Comparison of ENCODE assay signal across 12 cellular contexts in genomic region chr5:78641060-78641474, GRCh38. TPM values are rescaled to one million over a fixed set of nuclear protein-coding genes. Genes with fewer than 3 reads are reported as not detected.
DNase-seq lines count a peak whose midpoint lies in the region; ATAC-seq and TF ChIP-seq lines count a peak whose summit lies in the region.
"Had no signal": no experiment of that assay in that cellular context is flagged by ENCODE, and none has a peak within 500 bp of the region (broad histone marks: within the 10 kb centered on the region; RNA-seq: fewer than 3 reads in every experiment).

No MANE protein-coding gene starts in this region.

- H4K20me1 ChIP-seq in OCI-LY7 (ENCODE audit: insufficient read depth, low read length), result no peaks in the 10 kb centered on the region

- H3K4me1 ChIP-seq in Caco-2 (peaks cover 38% of the 10 kb centered on the region), OCI-LY7 (ENCODE audit: insufficient read depth, low read length, poor library complexity, severe bottlenecking) (peaks cover 16% of the 10 kb centered on the region)

- peaks cover 28% of the 10 kb centered on the region for H3K36me3 Mint-ChIP-seq in Caco-2 (ENCODE audit: insufficient read depth, unreplicated experiment)
- peaks cover 3% of the 10 kb centered on the region in 2 donors for H3K36me3 Mint-ChIP-seq in CD14-positive monocyte

- H3K9me3 Mint-ChIP-seq in Caco-2 (ENCODE audit: unreplicated experiment) (no peaks in the 10 kb centered on the region), CD14-positive monocyte (no peaks in the 10 kb centered on the region)
- H3K9me3 Mint-ChIP-seq: activated CD4-positive, alpha-beta T cell treated with anti-CD3 and anti-CD28 coated beads, Interleukin-2, amount 10 ng/mL, durations not matched to agents 24 days and 14 days had no signal

- BruUV-seq in Caco-2 (replicated peaks; lab: Mats Ljungman, UMichigan) (no TSS peak), OCI-LY7 (replicated peaks; lab: Mats Ljungman, UMichigan) (no TSS peak)

- no peaks in the 10 kb centered on the region for H3K9me2 ChIP-seq in OCI-LY7 (ENCODE audit: insufficient read depth, low read length)

- H3K4me1 Mint-ChIP-seq in Caco-2 (ENCODE audit: low read depth, unreplicated experiment) (peaks cover 44% of the 10 kb centered on the region), CD14-positive monocyte (no peaks in the 10 kb centered on the region)
- H3K4me1 Mint-ChIP-seq: activated CD4-positive, alpha-beta T cell treated with anti-CD3 and anti-CD28 coated beads, Interleukin-2, amount 10 ng/mL, durations not matched to agents 24 days and 14 days had no signal

- TF ChIP-seq CTCF in Caco-2 (IDR thresholded peaks at IDR 0.05; ENCODE audit: insufficient read depth in 1 of 2, low read depth in 1 of 2, low read length in 1 of 2, severe bottlenecking in 1 of 2, unreplicated experiment in 1 of 2) (no peak), OCI-LY7 (conservative IDR thresholded peaks at IDR 0.05; ENCODE audit: low read length) (no peak), CD14-positive monocyte (IDR thresholded peaks at IDR 0.05) (no peak)

- DNase-seq in Caco-2, result no peak
- DNase-seq in OCI-LY7 (ENCODE audit: low spot score), result no peak
- DNase-seq in left colon, result no peak
- DNase-seq in NCI-H146 (lab: John Stamatoyannopoulos, UW), result no peak
- no peak for DNase-seq in CD14-positive monocyte (ENCODE audit: low spot score)
- no peak for DNase-seq in MV-4-11 (lab: John Stamatoyannopoulos, UW)
- DNase-seq in stimulated activated CD4-positive, alpha-beta T cell treated with anti-CD3 and anti-CD28 coated beads, Interleukin-4, amount 100 ng/mL, for 1 hour, result no peak
- DNase-seq: activated CD4-positive, alpha-beta T cell treated with anti-CD3 and anti-CD28 coated beads, Interleukin-2, amount 10 ng/mL, durations not matched to agents 24 days and 14 days; activated naive CD4-positive, alpha-beta T cell; heart right ventricle; NCI-H524 treated with DMSO at 0.1 percent for 48 hours had no signal

- H3K4me3 ChIP-seq in Caco-2 (ENCODE audit: low read depth, low read length), result no peak overlapping the region
- H3K4me3 ChIP-seq in OCI-LY7 (ENCODE audit: low read depth, low read length, poor library complexity, severe bottlenecking), result no peak overlapping the region
- H3K4me3 ChIP-seq: heart right ventricle had no signal

- H3K4me3 Mint-ChIP-seq in Caco-2 (ENCODE audit: unreplicated experiment) (no peak overlapping the region), CD14-positive monocyte (no peak overlapping the region)
- H3K4me3 Mint-ChIP-seq: activated CD4-positive, alpha-beta T cell treated with anti-CD3 and anti-CD28 coated beads, Interleukin-2, amount 10 ng/mL, durations not matched to agents 24 days and 14 days had no signal

- intact Hi-C loops in Caco-2 (cut with micrococcal nuclease; ENCODE audit: unreplicated experiment) (loop anchor here (10.0 kb wide), 3 partner anchors 154 to 316 kb away; no protein-coding TSS in a partner anchor), OCI-LY7 (cut with micrococcal nuclease; ENCODE audit: unreplicated experiment) (loop anchor here (10.0 kb wide), 1 partner anchor 344 kb away; the partner anchor contains the start of gene ARSB), left colon (cut with DNase I, micrococcal nuclease) (no loop called here), CD14-positive monocyte (cut with micrococcal nuclease) (loop anchor here (10.0 kb wide), 2 partner anchors 146 to 276 kb away; partner anchors contain the start of gene SCAMP1 (in 1 of the 2))

- H3K27ac Mint-ChIP-seq in Caco-2 (ENCODE audit: unreplicated experiment) (peak overlapping the region; percentile 43), CD14-positive monocyte (peak overlapping the region in 1 of 7 donors; percentile 20)
- H3K27ac Mint-ChIP-seq: activated CD4-positive, alpha-beta T cell treated with anti-CD3 and anti-CD28 coated beads, Interleukin-2, amount 10 ng/mL, durations not matched to agents 24 days and 14 days had no signal

- H3K27ac ChIP-seq in OCI-LY7 (ENCODE audit: low read depth, low read length, poor library complexity, severe bottlenecking), result no peak overlapping the region

- H3K79me2 ChIP-seq in OCI-LY7 (ENCODE audit: insufficient read depth, low read depth, low read length), result peaks cover 6% of the 10 kb centered on the region; the same call in 1 of the 2 replicates

- CTCF ChIA-PET in Caco-2 (lab: Charles Lee), result no interaction called here
- CTCF ChIA-PET in OCI-LY7 (lab: Charles Lee; ENCODE audit: unreplicated experiment), result no interaction called here

- POLR2A ChIA-PET in Caco-2 (lab: Charles Lee), result no interaction called here
- POLR2A ChIA-PET in OCI-LY7 (lab: Charles Lee), result interaction anchor here (0.6 kb wide), 1 partner anchor 185 kb away, joined by 3 read pairs; no protein-coding TSS in a partner anchor

- H3K27me3 Mint-ChIP-seq in Caco-2 (ENCODE audit: insufficient read depth, unreplicated experiment), result no peaks in the 10 kb centered on the region
- H3K27me3 Mint-ChIP-seq in CD14-positive monocyte (ENCODE audit: low read depth in 3 of 3), result peaks cover 7 to 14% (median 11%) of the 10 kb centered on the region in 3 donors

- peak overlapping the region; percentile 18; the same call in 1 of the 2 replicates for H3K4me2 ChIP-seq in OCI-LY7 (ENCODE audit: low read length)

- no peaks in the 10 kb centered on the region for H3K27me3 ChIP-seq in Caco-2 (replicated peaks; ENCODE audit: control insufficient read depth, insufficient read depth, low read length)

- ATAC-seq in GM21619 (IDR thresholded peaks at IDR 0.05; ENCODE audit: unreplicated experiment), result peak; percentile 16
- peak; percentile 57 for ATAC-seq in left colon
- ATAC-seq: heart right ventricle had no signal

- H2AFZ ChIP-seq in OCI-LY7 (ENCODE audit: low read length), result no peak overlapping the region

- H3K9me3 ChIP-seq in Caco-2 (no peaks in the 10 kb centered on the region), OCI-LY7 (ENCODE audit: low read length) (no peaks in the 10 kb centered on the region)
- H3K9me3 ChIP-seq: heart right ventricle had no signal

- H3K36me3 ChIP-seq in Caco-2 (ENCODE audit: control insufficient read depth, insufficient read depth, low read length) (no peaks in the 10 kb centered on the region; the same call in 1 of the 2 replicates), OCI-LY7 (ENCODE audit: insufficient read depth, low read length) (peaks cover 31% of the 10 kb centered on the region)

RNA-seq across cellular contexts. Expression of gene LHFPL2, which starts 7.5 kb away (rescaled TPM):
- total RNA-seq in Caco-2 (2022) (44.0 and 49.7 TPM in 2 replicates), OCI-LY7 (2022) (23.5 and 24.0 TPM in 2 replicates), left colon (10 to 100 TPM; 46.5 to 59.1 TPM)
- total RNA-seq in OCI-LY7 (2014; rRNA removed; shearing (Covaris generic)), result 8.4 and 12.2 TPM in 2 replicates
- 10 to 100 TPM in 1 of 2 donors, 1 to 10 TPM in 1; 7.3 to 11.6 TPM for polyA plus RNA-seq in CD14-positive monocyte

Comparison
In these comparisons a context has a peak if more than half of its experiments do, and no peak if none do; other contexts are left out.
1. intact Hi-C loops: an anchor here in Caco-2 (10.0 kb wide), OCI-LY7 (10.0 kb wide) and CD14-positive monocyte (10.0 kb wide); none called in left colon.